ENCODE assay signal across 1 cellular context in the genomic region with DNA sequence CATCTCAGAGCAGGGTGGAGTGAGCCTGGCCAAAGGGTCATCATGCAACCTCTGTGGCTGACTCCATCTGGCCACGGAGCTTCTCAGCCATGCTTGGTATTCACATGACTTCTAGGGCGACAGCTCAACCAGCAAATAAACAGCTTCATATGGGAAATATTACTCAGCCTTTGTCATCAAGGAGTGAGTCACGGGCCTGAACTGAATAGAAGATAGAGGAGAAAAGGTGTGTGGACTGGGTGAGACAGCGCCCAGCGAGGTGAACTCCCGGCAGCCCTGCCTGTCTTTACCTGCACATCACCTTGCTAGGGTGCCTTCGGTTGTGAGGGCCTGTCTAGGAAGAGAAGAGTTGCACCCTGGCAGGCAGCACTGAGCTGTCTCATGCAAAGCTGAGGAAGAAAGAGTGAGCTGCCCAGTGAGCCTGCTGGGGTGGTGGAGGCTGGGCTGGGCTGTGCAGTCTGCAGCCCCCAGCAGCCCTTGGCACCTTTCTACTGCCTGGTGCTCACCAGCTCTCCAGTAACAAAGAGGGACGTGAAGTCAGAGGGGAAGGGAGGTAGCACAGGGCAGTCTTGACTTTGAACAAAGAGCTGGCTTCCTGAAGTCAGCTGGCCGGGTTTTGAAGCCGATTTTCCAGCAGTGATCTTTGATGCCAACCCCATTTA.
TF ChIP-seq lines count a peak whose summit lies in the region.

No MANE protein-coding gene starts in this region.

TF ChIP-seq in GM23338, 12 proteins besides CTCF, POLR2A, EP300 and RAD21 (continued from another document):
- TF ChIP-seq, protein P1, sequence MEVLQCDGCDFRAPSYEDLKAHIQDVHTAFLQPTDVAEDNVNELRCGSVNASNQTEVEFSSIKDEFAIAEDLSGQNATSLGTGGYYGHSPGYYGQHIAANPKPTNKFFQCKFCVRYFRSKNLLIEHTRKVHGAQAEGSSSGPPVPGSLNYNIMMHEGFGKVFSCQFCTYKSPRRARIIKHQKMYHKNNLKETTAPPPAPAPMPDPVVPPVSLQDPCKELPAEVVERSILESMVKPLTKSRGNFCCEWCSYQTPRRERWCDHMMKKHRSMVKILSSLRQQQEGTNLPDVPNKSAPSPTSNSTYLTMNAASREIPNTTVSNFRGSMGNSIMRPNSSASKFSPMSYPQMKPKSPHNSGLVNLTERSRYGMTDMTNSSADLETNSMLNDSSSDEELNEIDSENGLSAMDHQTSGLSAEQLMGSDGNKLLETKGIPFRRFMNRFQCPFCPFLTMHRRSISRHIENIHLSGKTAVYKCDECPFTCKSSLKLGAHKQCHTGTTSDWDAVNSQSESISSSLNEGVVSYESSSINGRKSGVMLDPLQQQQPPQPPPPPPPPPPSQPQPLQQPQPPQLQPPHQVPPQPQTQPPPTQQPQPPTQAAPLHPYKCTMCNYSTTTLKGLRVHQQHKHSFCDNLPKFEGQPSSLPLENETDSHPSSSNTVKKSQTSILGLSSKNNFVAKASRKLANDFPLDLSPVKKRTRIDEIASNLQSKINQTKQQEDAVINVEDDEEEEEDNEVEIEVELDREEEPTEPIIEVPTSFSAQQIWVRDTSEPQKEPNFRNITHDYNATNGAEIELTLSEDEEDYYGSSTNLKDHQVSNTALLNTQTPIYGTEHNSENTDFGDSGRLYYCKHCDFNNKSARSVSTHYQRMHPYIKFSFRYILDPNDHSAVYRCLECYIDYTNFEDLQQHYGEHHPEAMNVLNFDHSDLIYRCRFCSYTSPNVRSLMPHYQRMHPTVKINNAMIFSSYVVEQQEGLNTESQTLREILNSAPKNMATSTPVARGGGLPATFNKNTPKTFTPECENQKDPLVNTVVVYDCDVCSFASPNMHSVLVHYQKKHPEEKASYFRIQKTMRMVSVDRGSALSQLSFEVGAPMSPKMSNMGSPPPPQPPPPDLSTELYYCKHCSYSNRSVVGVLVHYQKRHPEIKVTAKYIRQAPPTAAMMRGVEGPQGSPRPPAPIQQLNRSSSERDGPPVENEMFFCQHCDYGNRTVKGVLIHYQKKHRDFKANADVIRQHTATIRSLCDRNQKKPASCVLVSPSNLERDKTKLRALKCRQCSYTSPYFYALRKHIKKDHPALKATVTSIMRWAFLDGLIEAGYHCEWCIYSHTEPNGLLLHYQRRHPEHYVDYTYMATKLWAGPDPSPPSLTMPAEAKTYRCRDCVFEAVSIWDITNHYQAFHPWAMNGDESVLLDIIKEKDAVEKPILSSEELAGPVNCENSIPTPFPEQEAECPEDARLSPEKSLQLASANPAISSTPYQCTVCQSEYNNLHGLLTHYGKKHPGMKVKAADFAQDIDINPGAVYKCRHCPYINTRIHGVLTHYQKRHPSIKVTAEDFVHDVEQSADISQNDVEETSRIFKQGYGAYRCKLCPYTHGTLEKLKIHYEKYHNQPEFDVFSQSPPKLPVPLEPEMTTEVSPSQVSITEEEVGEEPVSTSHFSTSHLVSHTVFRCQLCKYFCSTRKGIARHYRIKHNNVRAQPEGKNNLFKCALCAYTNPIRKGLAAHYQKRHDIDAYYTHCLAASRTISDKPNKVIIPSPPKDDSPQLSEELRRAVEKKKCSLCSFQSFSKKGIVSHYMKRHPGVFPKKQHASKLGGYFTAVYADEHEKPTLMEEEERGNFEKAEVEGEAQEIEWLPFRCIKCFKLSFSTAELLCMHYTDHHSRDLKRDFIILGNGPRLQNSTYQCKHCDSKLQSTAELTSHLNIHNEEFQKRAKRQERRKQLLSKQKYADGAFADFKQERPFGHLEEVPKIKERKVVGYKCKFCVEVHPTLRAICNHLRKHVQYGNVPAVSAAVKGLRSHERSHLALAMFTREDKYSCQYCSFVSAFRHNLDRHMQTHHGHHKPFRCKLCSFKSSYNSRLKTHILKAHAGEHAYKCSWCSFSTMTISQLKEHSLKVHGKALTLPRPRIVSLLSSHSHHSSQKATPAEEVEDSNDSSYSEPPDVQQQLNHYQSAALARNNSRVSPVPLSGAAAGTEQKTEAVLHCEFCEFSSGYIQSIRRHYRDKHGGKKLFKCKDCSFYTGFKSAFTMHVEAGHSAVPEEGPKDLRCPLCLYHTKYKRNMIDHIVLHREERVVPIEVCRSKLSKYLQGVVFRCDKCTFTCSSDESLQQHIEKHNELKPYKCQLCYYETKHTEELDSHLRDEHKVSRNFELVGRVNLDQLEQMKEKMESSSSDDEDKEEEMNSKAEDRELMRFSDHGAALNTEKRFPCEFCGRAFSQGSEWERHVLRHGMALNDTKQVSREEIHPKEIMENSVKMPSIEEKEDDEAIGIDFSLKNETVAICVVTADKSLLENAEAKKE (CRISPR knock-in tag; IDR thresholded peaks at IDR 0.05), result no peak
- TF ChIP-seq POLR2AphosphoS5 (IDR thresholded peaks at IDR 0.05; ENCODE audit: low read depth), result no peak
- TF ChIP-seq, protein P2, sequence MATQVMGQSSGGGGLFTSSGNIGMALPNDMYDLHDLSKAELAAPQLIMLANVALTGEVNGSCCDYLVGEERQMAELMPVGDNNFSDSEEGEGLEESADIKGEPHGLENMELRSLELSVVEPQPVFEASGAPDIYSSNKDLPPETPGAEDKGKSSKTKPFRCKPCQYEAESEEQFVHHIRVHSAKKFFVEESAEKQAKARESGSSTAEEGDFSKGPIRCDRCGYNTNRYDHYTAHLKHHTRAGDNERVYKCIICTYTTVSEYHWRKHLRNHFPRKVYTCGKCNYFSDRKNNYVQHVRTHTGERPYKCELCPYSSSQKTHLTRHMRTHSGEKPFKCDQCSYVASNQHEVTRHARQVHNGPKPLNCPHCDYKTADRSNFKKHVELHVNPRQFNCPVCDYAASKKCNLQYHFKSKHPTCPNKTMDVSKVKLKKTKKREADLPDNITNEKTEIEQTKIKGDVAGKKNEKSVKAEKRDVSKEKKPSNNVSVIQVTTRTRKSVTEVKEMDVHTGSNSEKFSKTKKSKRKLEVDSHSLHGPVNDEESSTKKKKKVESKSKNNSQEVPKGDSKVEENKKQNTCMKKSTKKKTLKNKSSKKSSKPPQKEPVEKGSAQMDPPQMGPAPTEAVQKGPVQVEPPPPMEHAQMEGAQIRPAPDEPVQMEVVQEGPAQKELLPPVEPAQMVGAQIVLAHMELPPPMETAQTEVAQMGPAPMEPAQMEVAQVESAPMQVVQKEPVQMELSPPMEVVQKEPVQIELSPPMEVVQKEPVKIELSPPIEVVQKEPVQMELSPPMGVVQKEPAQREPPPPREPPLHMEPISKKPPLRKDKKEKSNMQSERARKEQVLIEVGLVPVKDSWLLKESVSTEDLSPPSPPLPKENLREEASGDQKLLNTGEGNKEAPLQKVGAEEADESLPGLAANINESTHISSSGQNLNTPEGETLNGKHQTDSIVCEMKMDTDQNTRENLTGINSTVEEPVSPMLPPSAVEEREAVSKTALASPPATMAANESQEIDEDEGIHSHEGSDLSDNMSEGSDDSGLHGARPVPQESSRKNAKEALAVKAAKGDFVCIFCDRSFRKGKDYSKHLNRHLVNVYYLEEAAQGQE (IDR thresholded peaks at IDR 0.05; ENCODE audit: unreplicated experiment), result no peak
TF ChIP-seq in GM23338: peak in this region for 0.
